ENCODE assay signal across 1 cellular context in the genomic region with DNA sequence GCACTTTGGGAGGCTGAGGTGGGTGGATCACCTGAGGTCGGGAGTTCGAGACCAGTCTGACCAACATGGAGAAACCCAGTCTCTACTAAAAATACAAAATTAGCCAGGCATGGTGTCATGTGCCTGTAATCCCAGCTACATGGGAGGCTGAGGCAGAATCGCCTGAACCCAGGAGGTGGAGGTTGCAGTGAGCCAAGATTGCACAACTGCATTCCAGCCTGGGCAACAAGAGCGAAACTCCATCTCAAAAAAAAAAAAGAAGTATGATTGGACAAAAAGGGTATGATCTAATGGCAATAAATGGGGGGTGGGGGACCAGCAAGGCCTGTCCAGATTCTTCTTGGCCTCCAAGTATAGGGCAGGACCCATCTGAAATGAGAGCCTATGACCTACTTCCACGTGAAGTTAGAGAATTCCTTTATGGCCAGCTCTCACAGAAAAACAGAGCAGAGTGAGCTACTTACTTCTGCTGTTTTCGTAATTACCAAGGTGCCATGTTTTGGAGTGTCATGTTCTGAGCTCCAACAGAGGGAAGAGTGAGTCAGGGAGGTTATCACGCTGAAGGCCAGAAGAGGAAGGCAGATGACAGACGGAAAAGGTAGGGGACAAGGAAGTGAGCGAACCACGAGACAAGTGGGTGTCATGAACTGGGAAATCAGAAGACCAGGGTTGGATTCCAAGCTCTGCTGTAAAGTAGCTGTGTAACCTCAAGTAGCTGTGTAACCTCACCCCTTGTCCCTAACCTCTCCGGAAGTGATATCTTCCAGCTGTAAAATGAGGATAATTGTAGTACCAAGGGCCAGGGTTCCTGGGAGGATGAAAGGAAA.
TF ChIP-seq lines count a peak whose summit lies in the region.

No MANE protein-coding gene starts in this region.

TF ChIP-seq in K562, 482 proteins besides CTCF, POLR2A, EP300 and RAD21 (continues in another document):
- TF ChIP-seq CBX5 (IDR thresholded peaks at IDR 0.05; ENCODE audit: borderline replicate concordance, low read depth) (no peak), CBFA2T3 (IDR thresholded peaks at IDR 0.05) (peak; percentile 18; the same call in 1 of the 2 replicates), SMARCA4 (IDR thresholded peaks at IDR 0.05) (0 out of 2 replicates have a peak, but pooled peaks have one; percentile 36), FOS (IDR thresholded peaks at IDR 0.05; ENCODE audit: extremely low read depth, insufficient read length) (no peak), ARID1B (IDR thresholded peaks at IDR 0.05) (0 out of 2 replicates have a peak, but pooled peaks have one; percentile 29), GATAD2A (IDR thresholded peaks at IDR 0.05) (no peak), CEBPB (tag; IDR thresholded peaks at IDR 0.05) (peak; percentile 35; the same call in 1 of the 2 replicates), FOSL1 (tag; conservative IDR thresholded peaks at IDR 0.05) (peak; percentile 41; the same call in 1 of the 2 replicates), JUND (IDR thresholded peaks at IDR 0.05; ENCODE audit: borderline replicate concordance, low read depth, low read length) (peak; percentile 25; the same call in 1 of the 2 replicates), JUND (tag; IDR thresholded peaks at IDR 0.05; ENCODE audit: borderline replicate concordance, low read depth, low read length) (0 out of 3 replicates have a peak, but pooled peaks have one; percentile 11), BHLHE40 (IDR thresholded peaks at IDR 0.05; ENCODE audit: low read length) (peak; percentile 10; the same call in 1 of the 2 replicates), ZNF121 (CRISPR knock-in tag; conservative IDR thresholded peaks at IDR 0.05) (no peak), ZFP1 (CRISPR knock-in tag; IDR thresholded peaks at IDR 0.05) (no peak), SIN3A (IDR thresholded peaks at IDR 0.05; ENCODE audit: borderline replicate concordance in 2 of 2, control insufficient read depth in 1 of 2, low read depth in 2 of 2, low read length in 2 of 2) (peak in 1 of 2 experiments; percentile 20; a peak in 1 of 4 replicates), NR2C1 (IDR thresholded peaks at IDR 0.05) (peak; percentile 58; the same call in 1 of the 2 replicates), NR2C1 (tag; IDR thresholded peaks at IDR 0.05) (peak; percentile 76), TRIM28 (IDR thresholded peaks at IDR 0.05) (no peak), ZNF3 (CRISPR knock-in tag; IDR thresholded peaks at IDR 0.05) (no peak), ZNF197 (CRISPR knock-in tag; IDR thresholded peaks at IDR 0.05; ENCODE audit: low read depth) (no peak), KHSRP (IDR thresholded peaks at IDR 0.05) (no peak), HDAC1 (IDR thresholded peaks at IDR 0.05) (peak in 1 of 2 experiments; percentile 71; a peak in 2 of 4 replicates), NR2C2 (CRISPR knock-in tag; IDR thresholded peaks at IDR 0.05) (no peak), NR2C2 (tag; IDR thresholded peaks at IDR 0.05) (peak; percentile 77), ZNF778 (CRISPR knock-in tag; IDR thresholded peaks at IDR 0.05) (no peak), FOXK2 (conservative IDR thresholded peaks at IDR 0.05 in 1 of 2, IDR thresholded peaks at IDR 0.05 in 1 of 2; ENCODE audit: low read depth in 2 of 2) (peak; percentile 38 to 46; a peak in 1 of 4 replicates), DPF2 (IDR thresholded peaks at IDR 0.05) (peak; percentile 56), HOXB6 (CRISPR knock-in tag; IDR thresholded peaks at IDR 0.05; ENCODE audit: borderline replicate concordance) (no peak), GABPA (tag; conservative IDR thresholded peaks at IDR 0.05; ENCODE audit: low read depth) (peak; percentile 27; the same call in 1 of the 2 replicates), NFE2 (IDR thresholded peaks at IDR 0.05; ENCODE audit: low read depth) (peak; percentile 33; the same call in 1 of the 2 replicates), EHMT2 (IDR thresholded peaks at IDR 0.05) (peak; percentile 78; the same call in 1 of the 2 replicates), ZNF583 (CRISPR knock-in tag; IDR thresholded peaks at IDR 0.05) (no peak), MCM3 (IDR thresholded peaks at IDR 0.05) (no peak), CREM (IDR thresholded peaks at IDR 0.05; ENCODE audit: low read depth) (0 out of 2 replicates have a peak, but pooled peaks have one; percentile 22), YY1 (IDR thresholded peaks at IDR 0.05; ENCODE audit: borderline replicate concordance in 1 of 3, control insufficient read depth in 1 of 3, extremely low read depth in 1 of 3, insufficient read depth in 3 of 3, insufficient read length in 1 of 3, insufficient replicate concordance in 2 of 3, low read depth in 1 of 3, low read length in 2 of 3) (peak in 1 of 3 experiments; percentile 14), ARID2 (IDR thresholded peaks at IDR 0.05) (no peak)
- TF ChIP-seq, protein P1, sequence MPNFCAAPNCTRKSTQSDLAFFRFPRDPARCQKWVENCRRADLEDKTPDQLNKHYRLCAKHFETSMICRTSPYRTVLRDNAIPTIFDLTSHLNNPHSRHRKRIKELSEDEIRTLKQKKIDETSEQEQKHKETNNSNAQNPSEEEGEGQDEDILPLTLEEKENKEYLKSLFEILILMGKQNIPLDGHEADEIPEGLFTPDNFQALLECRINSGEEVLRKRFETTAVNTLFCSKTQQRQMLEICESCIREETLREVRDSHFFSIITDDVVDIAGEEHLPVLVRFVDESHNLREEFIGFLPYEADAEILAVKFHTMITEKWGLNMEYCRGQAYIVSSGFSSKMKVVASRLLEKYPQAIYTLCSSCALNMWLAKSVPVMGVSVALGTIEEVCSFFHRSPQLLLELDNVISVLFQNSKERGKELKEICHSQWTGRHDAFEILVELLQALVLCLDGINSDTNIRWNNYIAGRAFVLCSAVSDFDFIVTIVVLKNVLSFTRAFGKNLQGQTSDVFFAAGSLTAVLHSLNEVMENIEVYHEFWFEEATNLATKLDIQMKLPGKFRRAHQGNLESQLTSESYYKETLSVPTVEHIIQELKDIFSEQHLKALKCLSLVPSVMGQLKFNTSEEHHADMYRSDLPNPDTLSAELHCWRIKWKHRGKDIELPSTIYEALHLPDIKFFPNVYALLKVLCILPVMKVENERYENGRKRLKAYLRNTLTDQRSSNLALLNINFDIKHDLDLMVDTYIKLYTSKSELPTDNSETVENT (CRISPR knock-in tag; IDR thresholded peaks at IDR 0.05), result no peak
- TF ChIP-seq, protein P2, sequence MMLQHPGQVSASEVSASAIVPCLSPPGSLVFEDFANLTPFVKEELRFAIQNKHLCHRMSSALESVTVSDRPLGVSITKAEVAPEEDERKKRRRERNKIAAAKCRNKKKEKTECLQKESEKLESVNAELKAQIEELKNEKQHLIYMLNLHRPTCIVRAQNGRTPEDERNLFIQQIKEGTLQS (IDR thresholded peaks at IDR 0.05), result peak; percentile 29; the same call in 1 of the 2 replicates
- TF ChIP-seq, protein P2 (CRISPR knock-in tag; conservative IDR thresholded peaks at IDR 0.05), result no peak
- TF ChIP-seq, protein P3, sequence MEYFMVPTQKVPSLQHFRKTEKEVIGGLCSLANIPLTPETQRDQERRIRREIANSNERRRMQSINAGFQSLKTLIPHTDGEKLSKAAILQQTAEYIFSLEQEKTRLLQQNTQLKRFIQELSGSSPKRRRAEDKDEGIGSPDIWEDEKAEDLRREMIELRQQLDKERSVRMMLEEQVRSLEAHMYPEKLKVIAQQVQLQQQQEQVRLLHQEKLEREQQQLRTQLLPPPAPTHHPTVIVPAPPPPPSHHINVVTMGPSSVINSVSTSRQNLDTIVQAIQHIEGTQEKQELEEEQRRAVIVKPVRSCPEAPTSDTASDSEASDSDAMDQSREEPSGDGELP (CRISPR knock-in tag; IDR thresholded peaks at IDR 0.05; ENCODE audit: borderline replicate concordance), result no peak
- TF ChIP-seq, protein P4, sequence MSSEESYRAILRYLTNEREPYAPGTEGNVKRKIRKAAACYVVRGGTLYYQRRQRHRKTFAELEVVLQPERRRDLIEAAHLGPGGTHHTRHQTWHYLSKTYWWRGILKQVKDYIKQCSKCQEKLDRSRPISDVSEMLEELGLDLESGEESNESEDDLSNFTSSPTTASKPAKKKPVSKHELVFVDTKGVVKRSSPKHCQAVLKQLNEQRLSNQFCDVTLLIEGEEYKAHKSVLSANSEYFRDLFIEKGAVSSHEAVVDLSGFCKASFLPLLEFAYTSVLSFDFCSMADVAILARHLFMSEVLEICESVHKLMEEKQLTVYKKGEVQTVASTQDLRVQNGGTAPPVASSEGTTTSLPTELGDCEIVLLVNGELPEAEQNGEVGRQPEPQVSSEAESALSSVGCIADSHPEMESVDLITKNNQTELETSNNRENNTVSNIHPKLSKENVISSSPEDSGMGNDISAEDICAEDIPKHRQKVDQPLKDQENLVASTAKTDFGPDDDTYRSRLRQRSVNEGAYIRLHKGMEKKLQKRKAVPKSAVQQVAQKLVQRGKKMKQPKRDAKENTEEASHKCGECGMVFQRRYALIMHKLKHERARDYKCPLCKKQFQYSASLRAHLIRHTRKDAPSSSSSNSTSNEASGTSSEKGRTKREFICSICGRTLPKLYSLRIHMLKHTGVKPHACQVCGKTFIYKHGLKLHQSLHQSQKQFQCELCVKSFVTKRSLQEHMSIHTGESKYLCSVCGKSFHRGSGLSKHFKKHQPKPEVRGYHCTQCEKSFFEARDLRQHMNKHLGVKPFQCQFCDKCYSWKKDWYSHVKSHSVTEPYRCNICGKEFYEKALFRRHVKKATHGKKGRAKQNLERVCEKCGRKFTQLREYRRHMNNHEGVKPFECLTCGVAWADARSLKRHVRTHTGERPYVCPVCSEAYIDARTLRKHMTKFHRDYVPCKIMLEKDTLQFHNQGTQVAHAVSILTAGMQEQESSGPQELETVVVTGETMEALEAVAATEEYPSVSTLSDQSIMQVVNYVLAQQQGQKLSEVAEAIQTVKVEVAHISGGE (CRISPR knock-in tag; IDR thresholded peaks at IDR 0.05), result no peak
- TF ChIP-seq, protein P5, sequence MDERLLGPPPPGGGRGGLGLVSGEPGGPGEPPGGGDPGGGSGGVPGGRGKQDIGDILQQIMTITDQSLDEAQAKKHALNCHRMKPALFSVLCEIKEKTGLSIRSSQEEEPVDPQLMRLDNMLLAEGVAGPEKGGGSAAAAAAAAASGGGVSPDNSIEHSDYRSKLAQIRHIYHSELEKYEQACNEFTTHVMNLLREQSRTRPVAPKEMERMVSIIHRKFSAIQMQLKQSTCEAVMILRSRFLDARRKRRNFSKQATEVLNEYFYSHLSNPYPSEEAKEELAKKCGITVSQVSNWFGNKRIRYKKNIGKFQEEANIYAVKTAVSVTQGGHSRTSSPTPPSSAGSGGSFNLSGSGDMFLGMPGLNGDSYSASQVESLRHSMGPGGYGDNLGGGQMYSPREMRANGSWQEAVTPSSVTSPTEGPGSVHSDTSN (CRISPR knock-in tag; IDR thresholded peaks at IDR 0.05; ENCODE audit: low read depth), result no peak
- TF ChIP-seq, protein P5 (tag; conservative IDR thresholded peaks at IDR 0.05; ENCODE audit: low read depth), result 0 out of 2 replicates have a peak, but pooled peaks have one; percentile 20
- TF ChIP-seq, protein P6, sequence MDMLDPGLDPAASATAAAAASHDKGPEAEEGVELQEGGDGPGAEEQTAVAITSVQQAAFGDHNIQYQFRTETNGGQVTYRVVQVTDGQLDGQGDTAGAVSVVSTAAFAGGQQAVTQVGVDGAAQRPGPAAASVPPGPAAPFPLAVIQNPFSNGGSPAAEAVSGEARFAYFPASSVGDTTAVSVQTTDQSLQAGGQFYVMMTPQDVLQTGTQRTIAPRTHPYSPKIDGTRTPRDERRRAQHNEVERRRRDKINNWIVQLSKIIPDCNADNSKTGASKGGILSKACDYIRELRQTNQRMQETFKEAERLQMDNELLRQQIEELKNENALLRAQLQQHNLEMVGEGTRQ (CRISPR knock-in tag; IDR thresholded peaks at IDR 0.05), result no peak
- TF ChIP-seq, protein P7, sequence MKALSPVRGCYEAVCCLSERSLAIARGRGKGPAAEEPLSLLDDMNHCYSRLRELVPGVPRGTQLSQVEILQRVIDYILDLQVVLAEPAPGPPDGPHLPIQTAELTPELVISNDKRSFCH (CRISPR knock-in tag; IDR thresholded peaks at IDR 0.05), result no peak
- TF ChIP-seq, protein P7 (tag; IDR thresholded peaks at IDR 0.05), result no peak
- TF ChIP-seq, protein P8, sequence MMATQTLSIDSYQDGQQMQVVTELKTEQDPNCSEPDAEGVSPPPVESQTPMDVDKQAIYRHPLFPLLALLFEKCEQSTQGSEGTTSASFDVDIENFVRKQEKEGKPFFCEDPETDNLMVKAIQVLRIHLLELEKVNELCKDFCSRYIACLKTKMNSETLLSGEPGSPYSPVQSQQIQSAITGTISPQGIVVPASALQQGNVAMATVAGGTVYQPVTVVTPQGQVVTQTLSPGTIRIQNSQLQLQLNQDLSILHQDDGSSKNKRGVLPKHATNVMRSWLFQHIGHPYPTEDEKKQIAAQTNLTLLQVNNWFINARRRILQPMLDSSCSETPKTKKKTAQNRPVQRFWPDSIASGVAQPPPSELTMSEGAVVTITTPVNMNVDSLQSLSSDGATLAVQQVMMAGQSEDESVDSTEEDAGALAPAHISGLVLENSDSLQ (IDR thresholded peaks at IDR 0.05), result peak; percentile 61
